In the genomic region with DNA sequence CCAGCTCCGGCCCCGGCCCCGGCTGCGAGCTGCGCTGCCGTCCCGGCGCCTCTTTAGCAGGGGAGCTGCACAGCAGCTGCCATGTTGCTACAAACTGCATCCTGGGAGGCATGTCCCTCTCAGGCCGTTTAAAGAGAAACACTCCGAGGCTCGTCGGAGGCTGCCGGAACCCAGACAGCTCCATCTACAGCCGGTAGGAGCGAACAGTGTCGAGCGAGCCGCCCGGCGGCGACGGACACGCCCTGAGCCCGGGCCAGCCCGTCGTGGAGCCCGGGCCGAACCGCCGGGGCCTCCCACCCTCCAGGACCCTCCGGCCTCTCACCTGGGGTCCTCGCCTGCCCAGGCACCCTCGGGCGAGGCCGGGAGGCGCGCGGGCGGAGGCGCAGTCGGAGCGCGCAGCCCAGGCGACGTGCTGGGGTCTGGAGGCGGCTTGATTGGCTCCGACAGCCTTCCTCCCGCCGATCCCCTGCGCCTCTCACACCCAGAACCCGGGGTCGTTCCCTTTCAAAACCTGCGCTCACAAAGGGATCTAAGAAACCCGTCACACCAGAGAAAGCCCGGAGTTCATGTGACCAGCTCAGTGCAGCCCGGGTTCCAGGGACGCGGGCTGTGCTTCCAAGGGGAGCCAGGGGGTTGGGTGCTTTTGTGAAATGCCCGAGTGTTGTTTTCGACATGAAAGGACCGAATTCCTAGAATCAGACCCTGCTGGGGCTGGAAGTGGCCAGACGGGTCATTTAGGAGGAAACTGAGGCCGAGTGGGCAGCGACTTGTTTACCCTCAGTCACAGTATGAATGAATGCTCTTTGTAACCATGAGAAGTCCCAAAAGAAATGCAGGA, we compare ENCODE assay signal across 8 cellular contexts. TPM values are rescaled to one million over a fixed set of nuclear protein-coding genes. Genes with fewer than 3 reads are reported as not detected.
DNase-seq lines count a peak whose midpoint lies in the region; ATAC-seq and TF ChIP-seq lines count a peak whose summit lies in the region.

A gene (minus strand): TSS at position 570 of the 838 bp plus-strand sequence. CDS start 5,040 bp downstream, outside the sequence.

- peak; percentile 97 for ATAC-seq in GM18909 (IDR thresholded peaks at IDR 0.05; ENCODE audit: poor library complexity, unreplicated experiment)
- ATAC-seq in HG03159 (IDR thresholded peaks at IDR 0.05; ENCODE audit: unreplicated experiment) = peak; percentile 98
- ATAC-seq in left lung = peak; percentile 99

- no peaks in the 10 kb centered on the region for H3K9me3 ChIP-seq in left lung

- intact Hi-C loops in left lung (cut with DNase I) = no loop called here

- H3K27me3 ChIP-seq in left lung = peaks cover 3 to 29% of the 10 kb centered on the region in 2 donors

- peaks cover 0 to 13% of the 10 kb centered on the region in 2 donors for H3K36me3 ChIP-seq in left lung

- peak within 1 kb of the TSS; percentile 73 to 87 for H3K27ac ChIP-seq in coronary artery
- H3K27ac ChIP-seq in left lung = peak within 1 kb of the TSS; percentile 75 to 78

- DNase-seq in AML-193 (lab: John Stamatoyannopoulos, UW) (peak; percentile 62 to 64), NCI-H345 treated with DMSO at 0.1 percent for 48 hours (lab: John Stamatoyannopoulos, UW; ENCODE audit: unreplicated experiment) (peak; percentile 26), coronary artery (ENCODE audit: low spot score) (peak; percentile 87), left lung (peak; percentile 87 to 93)
- DNase-seq in activated CD4-positive, alpha-beta T cell treated with anti-CD3 and anti-CD28 coated beads for 4 hours = peak; percentile 76 to 79
- peak; percentile 66 for DNase-seq in stimulated activated CD4-positive, alpha-beta T cell treated with anti-CD3 and anti-CD28 coated beads, Interleukin-2, amount 100 ng/mL, for 48 hours

- peaks cover 4 to 23% of the 10 kb centered on the region in 2 donors for H3K4me1 ChIP-seq in left lung

- H3K4me3 ChIP-seq in coronary artery (peak within 1 kb of the TSS; percentile 92), left lung (peak within 1 kb of the TSS; percentile 65 to 76)

- TF ChIP-seq CTCF in coronary artery (IDR thresholded peaks at IDR 0.05) (no peak), left lung (IDR thresholded peaks at IDR 0.05) (peak; percentile 34 to 60)

RNA-seq across cellular contexts. Expression of the gene that starts here (rescaled TPM):
- 1 to 10 TPM; 9.3 to 9.5 TPM for total RNA-seq in left lung

Comparison
In these comparisons a context has a peak if more than half of its experiments do, and no peak if none do; other contexts are left out.
1. Peak in every context shown above with its lines: DNase-seq, ATAC-seq, H3K4me3 ChIP-seq and H3K27ac ChIP-seq.
2. DNase-seq: peak in every context shown above with its lines; median percentile 90 in left lung; 87 in coronary artery; 78 in activated CD4-positive, alpha-beta T cell treated with anti-CD3 and anti-CD28 coated beads for 4 hours; 66 in stimulated activated CD4-positive, alpha-beta T cell treated with anti-CD3 and anti-CD28 coated beads, Interleukin-2, amount 100 ng/mL, for 48 hours; 63 in AML-193; 26 in NCI-H345 treated with DMSO at 0.1 percent for 48 hours.